In genomic region chrX:18886344-18887161, GRCh38 we compare ENCODE assay signal across 1 cellular context.
TF ChIP-seq lines count a peak whose summit lies in the region.

No MANE protein-coding gene starts in this region.

TF ChIP-seq in K562, 482 proteins besides CTCF, POLR2A, EP300 and RAD21 (continued from another document and continues in another):
- TF ChIP-seq ZNF318 (IDR thresholded peaks at IDR 0.05; ENCODE audit: borderline replicate concordance in 1 of 2, low read depth in 1 of 2) (no peak), HES1 (IDR thresholded peaks at IDR 0.05; ENCODE audit: low read depth) (no peak), GABPA (tag; conservative IDR thresholded peaks at IDR 0.05; ENCODE audit: low read depth) (peak; percentile 47), COPS2 (conservative IDR thresholded peaks at IDR 0.05) (no peak), ZNF23 (CRISPR knock-in tag; IDR thresholded peaks at IDR 0.05) (no peak), BACH1 (tag; IDR thresholded peaks at IDR 0.05) (no peak), RB1 (IDR thresholded peaks at IDR 0.05; ENCODE audit: low read depth) (no peak), CLOCK (CRISPR knock-in tag; IDR thresholded peaks at IDR 0.05; ENCODE audit: borderline replicate concordance) (no peak), E2F6 (IDR thresholded peaks at IDR 0.05; ENCODE audit: borderline replicate concordance in 1 of 2, extremely low read depth in 1 of 2, insufficient read depth in 1 of 2, insufficient read length in 1 of 2, low read depth in 1 of 2, low read length in 1 of 2, poor library complexity in 1 of 2, severe bottlenecking in 1 of 2) (no peak), SIX5 (IDR thresholded peaks at IDR 0.05; ENCODE audit: borderline replicate concordance in 1 of 2, insufficient read depth in 1 of 2, low read depth in 1 of 2, low read length in 2 of 2) (no peak), ZNF76 (CRISPR knock-in tag; IDR thresholded peaks at IDR 0.05; ENCODE audit: borderline replicate concordance) (no peak), ZBTB43 (CRISPR knock-in tag; IDR thresholded peaks at IDR 0.05) (no peak), CREM (IDR thresholded peaks at IDR 0.05; ENCODE audit: low read depth) (0 out of 2 replicates have a peak, but pooled peaks have one; percentile 17), GATA2 (CRISPR knock-in tag; IDR thresholded peaks at IDR 0.05) (no peak), SREBF1 (IDR thresholded peaks at IDR 0.05; ENCODE audit: borderline replicate concordance, low read depth, low read length) (no peak), ZNF655 (CRISPR knock-in tag; IDR thresholded peaks at IDR 0.05) (no peak), ZNF449 (CRISPR knock-in tag; IDR thresholded peaks at IDR 0.05) (no peak), TFE3 (CRISPR knock-in tag; IDR thresholded peaks at IDR 0.05) (no peak), MCM7 (IDR thresholded peaks at IDR 0.05) (no peak), ZBTB26 (CRISPR knock-in tag; IDR thresholded peaks at IDR 0.05) (no peak), ZNF589 (CRISPR knock-in tag; IDR thresholded peaks at IDR 0.05; ENCODE audit: low read depth) (no peak), ATF4 (CRISPR knock-in tag; IDR thresholded peaks at IDR 0.05) (no peak), ZNF740 (CRISPR knock-in tag; IDR thresholded peaks at IDR 0.05) (no peak), ZNF740 (tag; IDR thresholded peaks at IDR 0.05) (no peak), MED1 (CRISPR knock-in tag; IDR thresholded peaks at IDR 0.05; ENCODE audit: borderline replicate concordance) (no peak), CEBPG (CRISPR knock-in tag; IDR thresholded peaks at IDR 0.05) (no peak), CEBPG (tag; conservative IDR thresholded peaks at IDR 0.05 in 1 of 2, IDR thresholded peaks at IDR 0.05 in 1 of 2) (no peak), PTBP1 (IDR thresholded peaks at IDR 0.05; ENCODE audit: low read depth, low read length) (no peak), MTA2 (IDR thresholded peaks at IDR 0.05; ENCODE audit: low read depth) (no peak), ZNF121 (CRISPR knock-in tag; conservative IDR thresholded peaks at IDR 0.05) (no peak), ZNF431 (CRISPR knock-in tag; IDR thresholded peaks at IDR 0.05) (no peak), PYGO2 (tag; IDR thresholded peaks at IDR 0.05) (no peak), SUPT5H (IDR thresholded peaks at IDR 0.05) (peak; percentile 28; the same call in 1 of the 2 replicates), MXI1 (IDR thresholded peaks at IDR 0.05; ENCODE audit: low read depth, low read length) (no peak), NCOA4 (IDR thresholded peaks at IDR 0.05; ENCODE audit: partially characterized antibody) (no peak), NCOA6 (IDR thresholded peaks at IDR 0.05) (no peak), IRF1 (CRISPR knock-in tag; IDR thresholded peaks at IDR 0.05; ENCODE audit: borderline replicate concordance) (no peak)
